Comparison of ENCODE assay signal across 7 cellular contexts in genomic region chr7:7620224-7620623, GRCh38.
"Had no signal": no experiment of that assay in that cellular context is flagged by ENCODE, and none has a peak within 500 bp of the region (broad histone marks: within the 10 kb centered on the region; RNA-seq: fewer than 3 reads in every experiment).

No MANE protein-coding gene starts in this region.

- H3K27ac Mint-ChIP-seq: GM23338, H9, IgD-negative memory B cell had no signal

- H3K9me3 Mint-ChIP-seq: H9, IgD-negative memory B cell had no signal

- H3K4me3 Mint-ChIP-seq: GM23338, H9, IgD-negative memory B cell had no signal

- H3K4me2 ChIP-seq: GM23338 had no signal

- H2AFZ ChIP-seq: GM23338 had no signal

- H3K4me3 ChIP-seq: GM23338 had no signal

- H3K36me3 Mint-ChIP-seq: IgD-negative memory B cell had no signal

- FAIRE-seq: H1, HTR-8/SVneo had no signal

- H3K27me3 Mint-ChIP-seq: IgD-negative memory B cell had no signal

- ATAC-seq: GM23338 had no signal

- DNase-seq: H9, HCEC 1CT, KG1 had no signal
